8 cellular contexts compared by ENCODE assay signal in the genomic region with DNA sequence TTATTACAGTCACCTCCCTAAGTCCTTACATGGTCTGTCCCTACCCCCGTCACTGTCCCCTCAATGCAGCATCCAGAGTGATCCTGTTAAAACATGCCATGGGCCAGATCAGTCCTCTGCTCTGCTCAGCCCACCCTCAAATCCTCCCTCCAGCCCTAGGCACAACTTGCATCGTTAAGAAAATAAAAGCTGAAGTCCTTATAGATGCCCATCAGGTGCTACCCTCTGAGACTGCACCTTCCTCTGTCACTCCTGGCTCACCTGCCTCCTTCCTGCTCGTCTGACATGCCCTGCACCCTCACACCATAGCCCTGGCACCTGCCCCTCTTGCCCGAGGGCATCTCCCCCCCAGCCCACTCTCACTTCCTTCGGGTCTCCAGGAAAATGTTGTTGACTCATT. TPM values are rescaled to one million over a fixed set of nuclear protein-coding genes. Genes with fewer than 3 reads are reported as not detected.
"Had no signal": no experiment of that assay in that cellular context is flagged by ENCODE, and none has a peak within 500 bp of the region (broad histone marks: within the 10 kb centered on the region; RNA-seq: fewer than 3 reads in every experiment).

No MANE protein-coding gene starts in this region.

- H3K4me3 Mint-ChIP-seq: HFFc6, IgD-negative memory B cell had no signal

- H3K9me3 Mint-ChIP-seq: HFFc6 had no signal

- DNase-seq: GM23248, GOT3, H7, HFFc6 had no signal

- H3K9me3 ChIP-seq: HAP-1 had no signal

- H3K4me3 ChIP-seq: GM23248, HAP-1 had no signal

- H3K36me3 ChIP-seq: HAP-1 had no signal

- H3K27ac ChIP-seq: GM23248, HL-60 had no signal

- H3K36me3 Mint-ChIP-seq: IgD-negative memory B cell had no signal

- H3K27ac Mint-ChIP-seq: HFFc6 had no signal

RNA-seq across cellular contexts. Expression of gene STK32B, which starts 4.1 kb away (rescaled TPM):
- total RNA-seq: HepG2 had no signal

RNA-seq across cellular contexts. Expression of gene CYTL1, which starts 36.2 kb away (rescaled TPM):
- total RNA-seq: GM23248, HepG2, HFFc6 had no signal
